In the genomic region with DNA sequence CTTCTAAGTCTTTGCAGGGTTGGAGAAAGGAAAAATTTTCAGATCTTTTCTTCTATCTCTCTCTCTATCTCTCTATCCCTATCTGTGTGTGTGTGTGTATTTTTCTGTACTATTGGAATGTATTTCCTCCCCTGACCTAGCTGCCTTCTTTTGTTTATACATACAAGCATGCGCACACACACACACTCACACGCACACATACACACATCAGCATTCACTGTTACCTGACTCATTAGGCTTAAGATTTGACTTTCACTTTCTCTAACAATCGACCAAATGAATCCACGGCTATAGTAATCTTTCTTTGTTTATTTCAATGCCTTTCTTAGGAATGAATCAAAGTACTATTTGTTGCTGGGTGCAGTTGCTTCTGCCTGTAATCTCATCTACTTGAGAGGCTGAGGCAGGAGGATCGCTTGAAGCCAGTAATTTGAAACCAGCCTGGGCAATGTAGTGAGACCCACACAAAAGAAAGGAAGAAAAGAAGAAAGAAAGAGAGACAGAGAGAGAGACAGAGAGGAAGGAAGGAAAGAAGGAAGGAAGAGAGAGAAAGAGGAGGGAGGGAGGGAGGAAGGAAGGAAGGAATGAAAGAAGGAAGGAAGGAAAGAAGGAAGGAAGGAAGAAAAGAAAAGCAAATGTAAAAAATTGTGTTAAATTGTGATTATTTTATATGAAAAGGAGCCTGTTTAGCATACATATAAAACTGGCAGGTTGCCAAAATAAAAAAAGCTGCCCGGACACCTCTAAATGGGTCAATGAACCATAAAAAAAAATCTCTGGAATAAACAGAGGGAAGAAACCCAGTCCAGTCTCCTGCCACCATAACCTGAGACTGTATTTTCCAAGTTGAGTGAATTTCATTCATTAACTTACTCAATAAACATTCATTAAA, we compare ENCODE assay signal across 13 cellular contexts.
DNase-seq lines count a peak whose midpoint lies in the region; ATAC-seq and TF ChIP-seq lines count a peak whose summit lies in the region.
"Had no signal": no experiment of that assay in that cellular context is flagged by ENCODE, and none has a peak within 500 bp of the region (broad histone marks: within the 10 kb centered on the region; RNA-seq: fewer than 3 reads in every experiment).

No MANE protein-coding gene starts in this region.

- DNase-seq in GM12865 (ENCODE audit: low read depth), result peak; percentile 28
- DNase-seq in PC-9, result no peak
- DNase-seq in epithelial cell of proximal tubule (ENCODE audit: low read depth), result peak; percentile 45
- no peak for DNase-seq in nephron progenitor cell
- no peak for DNase-seq in NK-92 treated with Interleukin-12 subunit alpha and Interleukin-12 subunit beta, amount 100 ng/mL, for 24 hours (lab: John Stamatoyannopoulos, UW)
- no peak for DNase-seq in hepatocyte (ENCODE audit: low spot score)
- DNase-seq: mesendoderm, NCI-H187, NCI-H774, ovary, SHP77 had no signal

- POLR2A ChIA-PET in PC-9 (lab: Charles Lee; ENCODE audit: unreplicated experiment), result no interaction called here

- no TSS peak for BruUV-seq in PC-9 (replicated peaks; lab: Mats Ljungman, UMichigan)

- H3K9me3 ChIP-seq in PC-9 (ENCODE audit: insufficient read depth, low read depth) (no peaks in the 10 kb centered on the region), hepatocyte (ENCODE audit: low read depth) (no peaks in the 10 kb centered on the region)
- H3K9me3 ChIP-seq: ovary had no signal

- no peak overlapping the region for H3K27ac ChIP-seq in PC-9
- H3K27ac ChIP-seq in hepatocyte, result no peak overlapping the region
- H3K27ac ChIP-seq: ovary had no signal

- CTCF ChIA-PET in PC-9 (lab: Charles Lee), result interaction anchor here (0.7 kb wide), 1 partner anchor 11 kb away, joined by 3 read pairs; no protein-coding TSS in a partner anchor

- H3K4me1 Mint-ChIP-seq in nephron progenitor cell, result peaks cover 32% of the 10 kb centered on the region

- intact Hi-C loops in PC-9 (cut with micrococcal nuclease; ENCODE audit: unreplicated experiment), result no loop called here

- peaks cover 11% of the 10 kb centered on the region for H3K27me3 Mint-ChIP-seq in nephron progenitor cell (ENCODE audit: low read depth, poor library complexity)

- ATAC-seq in HG02571 (IDR thresholded peaks at IDR 0.05; ENCODE audit: unreplicated experiment) (no peak), GM19328 (IDR thresholded peaks at IDR 0.05; ENCODE audit: unreplicated experiment) (no peak)

- no peaks in the 10 kb centered on the region for H3K27me3 ChIP-seq in PC-9 (ENCODE audit: insufficient read depth, low read depth)
- peaks cover 7% of the 10 kb centered on the region for H3K27me3 ChIP-seq in hepatocyte
- H3K27me3 ChIP-seq: ovary had no signal

- H2AFZ ChIP-seq in PC-9 (no peak overlapping the region), hepatocyte (no peak overlapping the region)

- no peaks in the 10 kb centered on the region for H3K9me3 Mint-ChIP-seq in nephron progenitor cell

- H3K9me2 ChIP-seq in PC-9 (ENCODE audit: insufficient read depth), result no peaks in the 10 kb centered on the region
- H3K9me2 ChIP-seq in hepatocyte (replicated peaks; ENCODE audit: insufficient read depth), result no peaks in the 10 kb centered on the region

- H3K4me3 ChIP-seq in GM12865 (ENCODE audit: low read depth, low read length) (no peak overlapping the region), PC-9 (no peak overlapping the region), epithelial cell of proximal tubule (ENCODE audit: low read depth, low read length) (no peak overlapping the region), hepatocyte (no peak overlapping the region)
- H3K4me3 ChIP-seq: ovary had no signal

- H3K4me3 Mint-ChIP-seq in nephron progenitor cell, result no peak overlapping the region

- H4K20me1 ChIP-seq in PC-9 (ENCODE audit: insufficient read depth) (no peaks in the 10 kb centered on the region), hepatocyte (ENCODE audit: insufficient read depth, poor library complexity, severe bottlenecking) (no peaks in the 10 kb centered on the region)

- H3K36me3 ChIP-seq in PC-9 (ENCODE audit: low read depth), result no peaks in the 10 kb centered on the region
- no peaks in the 10 kb centered on the region for H3K36me3 ChIP-seq in hepatocyte (replicated peaks; ENCODE audit: insufficient read depth, low read depth)
- H3K36me3 ChIP-seq: ovary had no signal

- H3K4me2 ChIP-seq in PC-9 (peak overlapping the region; percentile 5; the same call in 1 of the 2 replicates), hepatocyte (no peak overlapping the region)

- no peaks in the 10 kb centered on the region for H3K36me3 Mint-ChIP-seq in nephron progenitor cell (ENCODE audit: low read depth)

- no peaks in the 10 kb centered on the region for H3K4me1 ChIP-seq in PC-9 (replicated peaks; ENCODE audit: insufficient read depth)
- peaks cover 5% of the 10 kb centered on the region for H3K4me1 ChIP-seq in hepatocyte (ENCODE audit: insufficient read depth)

- TF ChIP-seq CTCF in GM12865 (IDR thresholded peaks at IDR 0.05; ENCODE audit: insufficient read depth, low read depth, low read length, missing control alignments) (no peak), PC-9 (conservative IDR thresholded peaks at IDR 0.05) (no peak), epithelial cell of proximal tubule (conservative IDR thresholded peaks at IDR 0.05; ENCODE audit: low read depth, low read length) (no peak), nephron progenitor cell (IDR thresholded peaks at IDR 0.05) (no peak), hepatocyte (IDR thresholded peaks at IDR 0.05; ENCODE audit: poor library complexity) (no peak)

- no peaks in the 10 kb centered on the region for H3F3A ChIP-seq in PC-9 (ENCODE audit: insufficient read depth, low read depth)

- peak overlapping the region; percentile 63 for H3K27ac Mint-ChIP-seq in nephron progenitor cell

- WGBS in hepatocyte (ENCODE audit: low lambda C conversion rate, missing lambda C conversion rate), result 75% methylated on average over 6 of the region's 6 CpGs

- H3K79me2 ChIP-seq in PC-9 (ENCODE audit: low read depth) (no peaks in the 10 kb centered on the region), hepatocyte (no peaks in the 10 kb centered on the region)

Comparison
In these comparisons a context has a peak if more than half of its experiments do, and no peak if none do; other contexts are left out.
1. DNase-seq: peak in GM12865 (single experiment) and epithelial cell of proximal tubule (single experiment); none in PC-9 (0 of 2), nephron progenitor cell (single experiment), NK-92 treated with Interleukin-12 subunit alpha and Interleukin-12 subunit beta, amount 100 ng/mL, for 24 hours (single experiment) and hepatocyte (single experiment).